In genomic region chr11:37465221-37465620, GRCh38 we compare ENCODE assay signal across 35 cellular contexts.
"Had no signal": no experiment of that assay in that cellular context is flagged by ENCODE, and none has a peak within 500 bp of the region (broad histone marks: within the 10 kb centered on the region; RNA-seq: fewer than 3 reads in every experiment).

No MANE protein-coding gene starts in this region.

- H3K79me2 ChIP-seq: hepatocyte had no signal

- H3K9me3 ChIP-seq: body of pancreas, breast epithelium, gastrocnemius medialis, heart right ventricle had no signal

- H3K27ac ChIP-seq: body of pancreas, breast epithelium, cardiac muscle cell, coronary artery, dorsolateral prefrontal cortex, foreskin keratinocyte, gastrocnemius medialis, heart right ventricle, hepatocyte had no signal

- H3K36me3 Mint-ChIP-seq: activated CD4-positive, alpha-beta memory T cell treated with anti-CD3 and anti-CD28 coated beads for 36 hours; activated naive CD8-positive, alpha-beta T cell had no signal

- H3K27me3 Mint-ChIP-seq: activated CD4-positive, alpha-beta memory T cell treated with anti-CD3 and anti-CD28 coated beads for 36 hours; activated CD4-positive, alpha-beta T cell treated with anti-CD3 and anti-CD28 coated beads for 36 hours; activated CD4-positive, alpha-beta T cell treated with anti-CD3 and anti-CD28 coated beads, Interleukin-2, amount 10 ng/mL, durations not matched to agents 24 days and 14 days; activated naive CD8-positive, alpha-beta T cell; activated T-cell treated with anti-CD3 and anti-CD28 coated beads, Interleukin-2, amount 50 U/mL, for 24 hours; activated T-helper 17 cell treated with anti-CD3 and anti-CD28 coated beads, Interleukin-2, amount 50 U/mL, for 72 hours; dendritic cell treated with granulocyte-macrophage colony-stimulating factor and Interleukin-4, amounts not matched to agents 40 ng/mL and 50 ng/mL, for 4 days had no signal

- ATAC-seq: activated CD4-positive, alpha-beta T cell treated with anti-CD3 and anti-CD28 coated beads for 36 hours; activated CD8-positive, alpha-beta T cell treated with anti-CD3 and anti-CD28 coated beads, Interleukin-2, amount 10 ng/mL, durations not matched to agents 7 days and 5 days; activated T-cell treated with anti-CD3 and anti-CD28 coated beads, Interleukin-2, amount 50 U/mL, for 72 hours; activated T-helper 17 cell treated with anti-CD3 and anti-CD28 coated beads, Interleukin-2, amount 50 U/mL, for 72 hours; body of pancreas; esophagus mucosa; foreskin keratinocyte; gastrocnemius medialis; heart right ventricle had no signal

- H3K27ac Mint-ChIP-seq: activated CD4-positive, alpha-beta memory T cell treated with anti-CD3 and anti-CD28 coated beads for 36 hours; activated CD4-positive, alpha-beta T cell treated with anti-CD3 and anti-CD28 coated beads for 36 hours; activated CD4-positive, alpha-beta T cell treated with anti-CD3 and anti-CD28 coated beads, Interleukin-2, amount 10 ng/mL, durations not matched to agents 24 days and 14 days; activated CD8-positive, alpha-beta T cell treated with anti-CD3 and anti-CD28 coated beads, Interleukin-2, amount 10 ng/mL, durations not matched to agents 7 days and 5 days; activated naive CD8-positive, alpha-beta T cell; activated T-cell treated with anti-CD3 and anti-CD28 coated beads, Interleukin-2, amount 50 U/mL, for 24 hours; activated T-cell treated with anti-CD3 and anti-CD28 coated beads, Interleukin-2, amount 50 U/mL, for 72 hours; activated T-helper 17 cell treated with anti-CD3 and anti-CD28 coated beads, Interleukin-2, amount 50 U/mL, for 72 hours; dendritic cell treated with granulocyte-macrophage colony-stimulating factor and Interleukin-4, amounts not matched to agents 40 ng/mL and 50 ng/mL, for 4 days; endodermal cell had no signal

- H3K4me3 Mint-ChIP-seq: activated CD4-positive, alpha-beta memory T cell treated with anti-CD3 and anti-CD28 coated beads for 36 hours; activated CD4-positive, alpha-beta T cell treated with anti-CD3 and anti-CD28 coated beads for 36 hours; activated CD4-positive, alpha-beta T cell treated with anti-CD3 and anti-CD28 coated beads, Interleukin-2, amount 10 ng/mL, durations not matched to agents 24 days and 14 days; activated CD8-positive, alpha-beta T cell treated with anti-CD3 and anti-CD28 coated beads, Interleukin-2, amount 10 ng/mL, durations not matched to agents 7 days and 5 days; activated naive CD8-positive, alpha-beta T cell; activated T-cell treated with anti-CD3 and anti-CD28 coated beads, Interleukin-2, amount 50 U/mL, for 24 hours; activated T-cell treated with anti-CD3 and anti-CD28 coated beads, Interleukin-2, amount 50 U/mL, for 72 hours; activated T-helper 17 cell treated with anti-CD3 and anti-CD28 coated beads, Interleukin-2, amount 50 U/mL, for 72 hours; dendritic cell treated with granulocyte-macrophage colony-stimulating factor and Interleukin-4, amounts not matched to agents 40 ng/mL and 50 ng/mL, for 4 days; endodermal cell had no signal

- DNase-seq: activated CD4-positive, alpha-beta memory T cell treated with anti-CD3 and anti-CD28 coated beads for 36 hours; activated CD4-positive, alpha-beta T cell treated with anti-CD3 and anti-CD28 coated beads for 36 hours; activated CD4-positive, alpha-beta T cell treated with anti-CD3 and anti-CD28 coated beads, Interleukin-2, amount 10 ng/mL, durations not matched to agents 24 days and 14 days; activated CD4-positive, CD25-positive, alpha-beta regulatory T cell; activated CD4-positive, CD25-positive, alpha-beta regulatory T cell treated with anti-CD3 and anti-CD28 coated beads, Interleukin-2, amount 50 U/mL, for 72 hours; activated CD8-positive, alpha-beta memory T cell treated with anti-CD3 and anti-CD28 coated beads, Interleukin-2, amount 50 U/mL, for 48 hours; activated CD8-positive, alpha-beta T cell treated with anti-CD3 and anti-CD28 coated beads, Interleukin-2, amount 10 ng/mL, durations not matched to agents 7 days and 5 days; activated effector memory CD4-positive, alpha-beta T cell treated with Interleukin-2 at 50 U/mL for 16 hours; activated gamma-delta T cell treated with Interleukin-2 at 50 U/mL for 16 hours; activated naive CD4-positive, alpha-beta T cell treated with anti-CD3 and anti-CD28 coated beads, Interleukin-2, amount 50 U/mL, for 16 hours; activated naive CD4-positive, alpha-beta T cell treated with Interleukin-2 at 50 U/mL for 16 hours; activated T-cell treated with anti-CD3 and anti-CD28 coated beads for 4 hours; activated T-cell treated with anti-CD3 and anti-CD28 coated beads, Interleukin-2, amount 50 U/mL, for 24 hours; activated T-cell treated with anti-CD3 and anti-CD28 coated beads, Interleukin-2, amount 50 U/mL, for 72 hours; amygdala; aorta; body of pancreas; central memory CD4-positive, alpha-beta T cell; cerebellar nuclear complex; dorsolateral prefrontal cortex; effector memory CD4-positive, alpha-beta T cell; endodermal cell; foreskin keratinocyte; gastrocnemius medialis; glutamatergic neuron; heart right ventricle; T-helper 2 cell had no signal

- H3K36me3 ChIP-seq: breast epithelium, cardiac muscle cell, gastrocnemius medialis, heart right ventricle had no signal

- H3K4me3 ChIP-seq: body of pancreas, breast epithelium, cardiac muscle cell, coronary artery, dorsolateral prefrontal cortex, gastrocnemius medialis, heart right ventricle, hepatocyte had no signal

- H3K4me1 Mint-ChIP-seq: activated CD4-positive, alpha-beta T cell treated with anti-CD3 and anti-CD28 coated beads for 36 hours; activated CD4-positive, alpha-beta T cell treated with anti-CD3 and anti-CD28 coated beads, Interleukin-2, amount 10 ng/mL, durations not matched to agents 24 days and 14 days; activated T-helper 17 cell treated with anti-CD3 and anti-CD28 coated beads, Interleukin-2, amount 50 U/mL, for 72 hours; endodermal cell had no signal

- H3K4me1 ChIP-seq: body of pancreas, breast epithelium, foreskin keratinocyte, gastrocnemius medialis, heart right ventricle had no signal

- H3K27me3 ChIP-seq: body of pancreas, breast epithelium, cardiac muscle cell, foreskin keratinocyte, gastrocnemius medialis, hepatocyte had no signal

- H3K4me2 ChIP-seq: hepatocyte had no signal
